8 cellular contexts compared by ENCODE assay signal in the genomic region with DNA sequence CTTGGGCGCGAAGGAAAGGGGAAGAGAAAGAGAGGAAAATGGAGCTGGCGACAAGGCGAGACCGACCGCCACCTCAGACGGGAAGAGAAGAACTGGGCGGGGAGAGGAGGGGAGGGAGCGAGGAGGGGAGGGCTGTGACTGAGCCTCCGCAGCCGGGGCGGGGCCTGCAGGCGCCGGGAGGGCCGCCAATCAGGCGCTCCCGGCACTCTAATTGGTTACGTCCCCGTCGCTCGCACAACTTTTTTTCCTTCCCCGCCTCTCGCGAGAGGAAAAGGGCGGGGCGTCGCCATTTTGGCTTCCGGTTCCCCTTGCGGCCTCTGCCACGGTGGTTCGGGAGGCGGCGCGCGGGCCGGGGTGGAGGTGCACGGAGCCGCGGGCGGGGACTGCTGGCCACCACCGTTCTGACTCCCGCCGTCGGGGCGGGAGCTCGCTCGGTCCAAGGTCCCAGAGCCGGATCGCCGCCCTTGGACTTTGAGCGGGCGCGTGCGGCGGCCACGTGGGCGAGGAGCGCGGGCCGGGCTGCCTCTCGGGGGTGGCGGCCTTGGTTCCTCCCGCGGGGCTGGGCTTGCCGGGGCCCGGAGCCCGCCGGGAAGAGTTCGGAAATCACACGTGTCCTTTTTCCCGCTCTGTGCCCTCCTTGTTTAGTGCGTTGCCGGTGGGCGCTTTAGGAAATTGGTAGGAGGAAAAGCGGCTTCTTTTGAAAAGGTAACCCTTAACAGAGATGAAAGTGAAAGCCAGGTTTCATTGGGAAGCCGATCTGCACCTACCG. TPM values are rescaled to one million over a fixed set of nuclear protein-coding genes. Genes with fewer than 3 reads are reported as not detected.
DNase-seq lines count a peak whose midpoint lies in the region; ATAC-seq and TF ChIP-seq lines count a peak whose summit lies in the region.

A gene (minus strand): TSS at position 94 of the 769 bp plus-strand sequence. CDS start 176 bp downstream, outside the sequence.

- H3K9me2 ChIP-seq in GM23338 (ENCODE audit: insufficient read depth): no peaks in the 10 kb centered on the region; the same call in 1 of the 2 replicates

- intact Hi-C loops in esophagus squamous epithelium (cut with DNase I): no loop called here

- H3F3A ChIP-seq in GM23338 (replicated peaks; ENCODE audit: low read depth): no peaks in the 10 kb centered on the region

- peaks cover 25% of the 10 kb centered on the region for H3K4me1 ChIP-seq in GM23338 (ENCODE audit: insufficient read depth)
- H3K4me1 ChIP-seq in esophagus squamous epithelium: peaks cover 9 to 51% (median 22%) of the 10 kb centered on the region in 3 donors

- no peaks in the 10 kb centered on the region for H3K9me3 Mint-ChIP-seq in GM23338

- peaks cover 28% of the 10 kb centered on the region for H3K4me1 Mint-ChIP-seq in GM23338

- no peaks in the 10 kb centered on the region for H3K9me3 ChIP-seq in esophagus squamous epithelium

- no peaks in the 10 kb centered on the region for H3K27me3 ChIP-seq in GM23338 (ENCODE audit: insufficient read depth)
- no peaks in the 10 kb centered on the region for H3K27me3 ChIP-seq in esophagus squamous epithelium

- peak; percentile 90 for ATAC-seq in GM23338

- peaks cover 19% of the 10 kb centered on the region for H3K36me3 Mint-ChIP-seq in GM23338 (ENCODE audit: low read depth)

- H3K36me3 ChIP-seq in GM23338 (ENCODE audit: insufficient read depth) (no peaks in the 10 kb centered on the region), esophagus squamous epithelium (no peaks in the 10 kb centered on the region)

- peak within 1 kb of the TSS; percentile 72; the same call in 1 of the 2 replicates for H2AFZ ChIP-seq in GM23338

- peak in 2 of 4 donors; percentile 91 for TF ChIP-seq POLR2A in esophagus squamous epithelium (IDR thresholded peaks at IDR 0.05)

- WGBS in esophagus squamous epithelium, 2 donors: 0% methylated on average over 19 to 35 of the region's 77 CpGs

- H3K4me3 ChIP-seq in GM23338 (peak within 1 kb of the TSS; percentile 73), esophagus squamous epithelium (peak within 1 kb of the TSS; percentile 87 to 97 (median 96))

- H3K79me2 ChIP-seq in GM23338 (replicated peaks; ENCODE audit: insufficient read depth): peaks cover 54% of the 10 kb centered on the region

- peak within 1 kb of the TSS; percentile 99 for H3K27ac ChIP-seq in GM23338 (ENCODE audit: low read depth)
- peak within 1 kb of the TSS; percentile 96 to 100 (median 98) for H3K27ac ChIP-seq in esophagus squamous epithelium

- peaks cover 6% of the 10 kb centered on the region for H3K27me3 Mint-ChIP-seq in GM23338 (ENCODE audit: insufficient read depth, low read depth, poor library complexity)

- H4K20me1 ChIP-seq in GM23338 (replicated peaks; ENCODE audit: insufficient read depth): peaks cover 32% of the 10 kb centered on the region

- H3K27ac Mint-ChIP-seq in GM23338: peak within 1 kb of the TSS; percentile 97

- peak within 1 kb of the TSS; percentile 87 for H3K4me2 ChIP-seq in GM23338

- DNase-seq in Daoy (ENCODE audit: low read depth): peak; percentile 94
- DNase-seq in GM23338 (ENCODE audit: low spot score): peak; percentile 98
- DNase-seq in Kasumi-1 (lab: John Stamatoyannopoulos, UW): peak; percentile 98 to 99
- DNase-seq in RKO (ENCODE audit: low spot score): peak; percentile 98
- peak; percentile 95 for DNase-seq in activated T-helper 1 cell treated with Interleukin-2 at 50 U/mL for 16 hours (ENCODE audit: low read depth)
- peak; percentile 84 for DNase-seq in esophagus squamous epithelium (lab: John Stamatoyannopoulos, UW)
- peak; percentile 99 for DNase-seq in myocyte (ENCODE audit: low read depth)
- peak; percentile 94 to 95 for DNase-seq in stimulated activated CD8-positive, alpha-beta memory T cell treated with anti-CD3 and anti-CD28 coated beads, Interleukin-7, amount 100 ng/mL, for 4 hours (ENCODE audit: low read depth in 2 of 2)

- peak within 1 kb of the TSS; percentile 90 for H3K4me3 Mint-ChIP-seq in GM23338

- TF ChIP-seq CTCF in GM23338 (conservative IDR thresholded peaks at IDR 0.05; ENCODE audit: low read depth in 2 of 2): no peak
- peak in 3 of 6 experiments; percentile 12 to 23 (median 22) for TF ChIP-seq CTCF in esophagus squamous epithelium (IDR thresholded peaks at IDR 0.05)

TF ChIP-seq in GM23338, 12 proteins besides CTCF, POLR2A, EP300 and RAD21 (continues in another document):
- TF ChIP-seq, protein P1, sequence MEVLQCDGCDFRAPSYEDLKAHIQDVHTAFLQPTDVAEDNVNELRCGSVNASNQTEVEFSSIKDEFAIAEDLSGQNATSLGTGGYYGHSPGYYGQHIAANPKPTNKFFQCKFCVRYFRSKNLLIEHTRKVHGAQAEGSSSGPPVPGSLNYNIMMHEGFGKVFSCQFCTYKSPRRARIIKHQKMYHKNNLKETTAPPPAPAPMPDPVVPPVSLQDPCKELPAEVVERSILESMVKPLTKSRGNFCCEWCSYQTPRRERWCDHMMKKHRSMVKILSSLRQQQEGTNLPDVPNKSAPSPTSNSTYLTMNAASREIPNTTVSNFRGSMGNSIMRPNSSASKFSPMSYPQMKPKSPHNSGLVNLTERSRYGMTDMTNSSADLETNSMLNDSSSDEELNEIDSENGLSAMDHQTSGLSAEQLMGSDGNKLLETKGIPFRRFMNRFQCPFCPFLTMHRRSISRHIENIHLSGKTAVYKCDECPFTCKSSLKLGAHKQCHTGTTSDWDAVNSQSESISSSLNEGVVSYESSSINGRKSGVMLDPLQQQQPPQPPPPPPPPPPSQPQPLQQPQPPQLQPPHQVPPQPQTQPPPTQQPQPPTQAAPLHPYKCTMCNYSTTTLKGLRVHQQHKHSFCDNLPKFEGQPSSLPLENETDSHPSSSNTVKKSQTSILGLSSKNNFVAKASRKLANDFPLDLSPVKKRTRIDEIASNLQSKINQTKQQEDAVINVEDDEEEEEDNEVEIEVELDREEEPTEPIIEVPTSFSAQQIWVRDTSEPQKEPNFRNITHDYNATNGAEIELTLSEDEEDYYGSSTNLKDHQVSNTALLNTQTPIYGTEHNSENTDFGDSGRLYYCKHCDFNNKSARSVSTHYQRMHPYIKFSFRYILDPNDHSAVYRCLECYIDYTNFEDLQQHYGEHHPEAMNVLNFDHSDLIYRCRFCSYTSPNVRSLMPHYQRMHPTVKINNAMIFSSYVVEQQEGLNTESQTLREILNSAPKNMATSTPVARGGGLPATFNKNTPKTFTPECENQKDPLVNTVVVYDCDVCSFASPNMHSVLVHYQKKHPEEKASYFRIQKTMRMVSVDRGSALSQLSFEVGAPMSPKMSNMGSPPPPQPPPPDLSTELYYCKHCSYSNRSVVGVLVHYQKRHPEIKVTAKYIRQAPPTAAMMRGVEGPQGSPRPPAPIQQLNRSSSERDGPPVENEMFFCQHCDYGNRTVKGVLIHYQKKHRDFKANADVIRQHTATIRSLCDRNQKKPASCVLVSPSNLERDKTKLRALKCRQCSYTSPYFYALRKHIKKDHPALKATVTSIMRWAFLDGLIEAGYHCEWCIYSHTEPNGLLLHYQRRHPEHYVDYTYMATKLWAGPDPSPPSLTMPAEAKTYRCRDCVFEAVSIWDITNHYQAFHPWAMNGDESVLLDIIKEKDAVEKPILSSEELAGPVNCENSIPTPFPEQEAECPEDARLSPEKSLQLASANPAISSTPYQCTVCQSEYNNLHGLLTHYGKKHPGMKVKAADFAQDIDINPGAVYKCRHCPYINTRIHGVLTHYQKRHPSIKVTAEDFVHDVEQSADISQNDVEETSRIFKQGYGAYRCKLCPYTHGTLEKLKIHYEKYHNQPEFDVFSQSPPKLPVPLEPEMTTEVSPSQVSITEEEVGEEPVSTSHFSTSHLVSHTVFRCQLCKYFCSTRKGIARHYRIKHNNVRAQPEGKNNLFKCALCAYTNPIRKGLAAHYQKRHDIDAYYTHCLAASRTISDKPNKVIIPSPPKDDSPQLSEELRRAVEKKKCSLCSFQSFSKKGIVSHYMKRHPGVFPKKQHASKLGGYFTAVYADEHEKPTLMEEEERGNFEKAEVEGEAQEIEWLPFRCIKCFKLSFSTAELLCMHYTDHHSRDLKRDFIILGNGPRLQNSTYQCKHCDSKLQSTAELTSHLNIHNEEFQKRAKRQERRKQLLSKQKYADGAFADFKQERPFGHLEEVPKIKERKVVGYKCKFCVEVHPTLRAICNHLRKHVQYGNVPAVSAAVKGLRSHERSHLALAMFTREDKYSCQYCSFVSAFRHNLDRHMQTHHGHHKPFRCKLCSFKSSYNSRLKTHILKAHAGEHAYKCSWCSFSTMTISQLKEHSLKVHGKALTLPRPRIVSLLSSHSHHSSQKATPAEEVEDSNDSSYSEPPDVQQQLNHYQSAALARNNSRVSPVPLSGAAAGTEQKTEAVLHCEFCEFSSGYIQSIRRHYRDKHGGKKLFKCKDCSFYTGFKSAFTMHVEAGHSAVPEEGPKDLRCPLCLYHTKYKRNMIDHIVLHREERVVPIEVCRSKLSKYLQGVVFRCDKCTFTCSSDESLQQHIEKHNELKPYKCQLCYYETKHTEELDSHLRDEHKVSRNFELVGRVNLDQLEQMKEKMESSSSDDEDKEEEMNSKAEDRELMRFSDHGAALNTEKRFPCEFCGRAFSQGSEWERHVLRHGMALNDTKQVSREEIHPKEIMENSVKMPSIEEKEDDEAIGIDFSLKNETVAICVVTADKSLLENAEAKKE (CRISPR knock-in tag; IDR thresholded peaks at IDR 0.05): no peak
- TF ChIP-seq EZH2 (IDR thresholded peaks at IDR 0.05; ENCODE audit: low read depth, unreplicated experiment) (no peak), ZNF331 (CRISPR knock-in tag; IDR thresholded peaks at IDR 0.05; ENCODE audit: low read depth) (no peak)
- TF ChIP-seq, protein P2, sequence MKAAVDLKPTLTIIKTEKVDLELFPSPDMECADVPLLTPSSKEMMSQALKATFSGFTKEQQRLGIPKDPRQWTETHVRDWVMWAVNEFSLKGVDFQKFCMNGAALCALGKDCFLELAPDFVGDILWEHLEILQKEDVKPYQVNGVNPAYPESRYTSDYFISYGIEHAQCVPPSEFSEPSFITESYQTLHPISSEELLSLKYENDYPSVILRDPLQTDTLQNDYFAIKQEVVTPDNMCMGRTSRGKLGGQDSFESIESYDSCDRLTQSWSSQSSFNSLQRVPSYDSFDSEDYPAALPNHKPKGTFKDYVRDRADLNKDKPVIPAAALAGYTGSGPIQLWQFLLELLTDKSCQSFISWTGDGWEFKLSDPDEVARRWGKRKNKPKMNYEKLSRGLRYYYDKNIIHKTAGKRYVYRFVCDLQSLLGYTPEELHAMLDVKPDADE (IDR thresholded peaks at IDR 0.05): peak; percentile 55; the same call in 1 of the 2 replicates

RNA-seq across cellular contexts. Expression of the gene that starts here (rescaled TPM):
- total RNA-seq in Daoy (2014; rRNA removed; shearing (Covaris generic)): 340 and 354 TPM in 2 replicates
- total RNA-seq in GM23338 (2014; rRNA removed; shearing (Covaris generic)): 454 and 505 TPM in 2 replicates
- polyA plus RNA-seq in GM23338 (2016; fragmentation: Nextera tagmentation; extraction: Ambion mirVana): 235 and 269 TPM in 2 replicates
- total RNA-seq in esophagus squamous epithelium: 100 to 1,000 TPM; 153 to 299 (median 257) TPM
- total RNA-seq in myocyte: 198 and 222 TPM in 2 replicates
- polyA plus RNA-seq in myocyte (2012): 98.3 TPM

Comparison
In these comparisons a context has a peak if more than half of its experiments do, and no peak if none do; other contexts are left out.
1. Peak in every context shown above with its lines: DNase-seq, ATAC-seq, H3K4me3 ChIP-seq and H3K27ac ChIP-seq.